Comparison of ENCODE assay signal across 19 cellular contexts in genomic region chr13:101267656-101268055, GRCh38.
DNase-seq lines count a peak whose midpoint lies in the region; ATAC-seq and TF ChIP-seq lines count a peak whose summit lies in the region.
"Had no signal": no experiment of that assay in that cellular context is flagged by ENCODE, and none has a peak within 500 bp of the region (broad histone marks: within the 10 kb centered on the region; RNA-seq: fewer than 3 reads in every experiment).

No MANE protein-coding gene starts in this region.

- POLR2A ChIA-PET in MCF 10A (lab: Yijun Ruan, JAX) = interaction anchor here (1.1 kb wide), 1 partner anchor 16 kb away, joined by 3 read pairs; no protein-coding TSS in a partner anchor

- no TSS peak for BruUV-seq in mammary epithelial cell (replicated peaks; lab: Mats Ljungman, UMichigan)
- no TSS peak for BruUV-seq in MCF 10A (replicated peaks; lab: Mats Ljungman, UMichigan)

- H3K4me2 ChIP-seq in mammary epithelial cell (ENCODE audit: insufficient read depth, low read depth, low read length) = no peak overlapping the region

- no peaks in the 10 kb centered on the region for H3K36me3 ChIP-seq in mammary epithelial cell (ENCODE audit: insufficient read depth, low read length)
- H3K36me3 ChIP-seq in thyroid gland = no peaks in the 10 kb centered on the region
- H3K36me3 ChIP-seq: tibial artery had no signal

- H3K27me3 Mint-ChIP-seq in MCF 10A (ENCODE audit: insufficient read depth, unreplicated experiment) = no peaks in the 10 kb centered on the region
- H3K27me3 Mint-ChIP-seq: activated CD4-positive, alpha-beta T cell treated with anti-CD3 and anti-CD28 coated beads, Interleukin-2, amount 10 ng/mL, durations not matched to agents 7 days and 5 days; activated naive CD8-positive, alpha-beta T cell; CD8-positive, alpha-beta memory T cell; dendritic cell treated with granulocyte-macrophage colony-stimulating factor and Interleukin-4, amounts not matched to agents 40 ng/mL and 50 ng/mL, for 4 days; progenitor cell of endocrine pancreas had no signal

- TF ChIP-seq POLR2A in thyroid gland (IDR thresholded peaks at IDR 0.05) = no peak

- no peak overlapping the region for H2AFZ ChIP-seq in mammary epithelial cell (ENCODE audit: low read depth, low read length)

- H3K27me3 ChIP-seq in mammary epithelial cell (ENCODE audit: insufficient read depth, low read length) = no peaks in the 10 kb centered on the region
- no peaks in the 10 kb centered on the region for H3K27me3 ChIP-seq in thyroid gland
- H3K27me3 ChIP-seq: tibial artery had no signal

- H3K27ac ChIP-seq in mammary epithelial cell (ENCODE audit: insufficient read depth, low read depth, low read length) = no peak overlapping the region
- no peak overlapping the region for H3K27ac ChIP-seq in thyroid gland
- H3K27ac ChIP-seq: tibial artery had no signal

- no peak overlapping the region for H3K27ac Mint-ChIP-seq in MCF 10A (ENCODE audit: low read depth, unreplicated experiment)
- H3K27ac Mint-ChIP-seq: activated CD4-positive, alpha-beta T cell treated with anti-CD3 and anti-CD28 coated beads, Interleukin-2, amount 10 ng/mL, durations not matched to agents 7 days and 5 days; activated naive CD8-positive, alpha-beta T cell; CD8-positive, alpha-beta memory T cell; dendritic cell treated with granulocyte-macrophage colony-stimulating factor and Interleukin-4, amounts not matched to agents 40 ng/mL and 50 ng/mL, for 4 days; nephron; progenitor cell of endocrine pancreas had no signal

- no peaks in the 10 kb centered on the region for H3K9me3 Mint-ChIP-seq in MCF 10A (ENCODE audit: unreplicated experiment)
- H3K9me3 Mint-ChIP-seq: activated CD4-positive, alpha-beta T cell treated with anti-CD3 and anti-CD28 coated beads, Interleukin-2, amount 10 ng/mL, durations not matched to agents 7 days and 5 days; CD8-positive, alpha-beta memory T cell; dendritic cell treated with granulocyte-macrophage colony-stimulating factor and Interleukin-4, amounts not matched to agents 40 ng/mL and 50 ng/mL, for 4 days; nephron had no signal

- H3K4me1 ChIP-seq in mammary epithelial cell (ENCODE audit: insufficient read depth, low read length) (no peaks in the 10 kb centered on the region), thyroid gland (no peaks in the 10 kb centered on the region)
- H3K4me1 ChIP-seq: tibial artery had no signal

- intact Hi-C loops in mammary epithelial cell (cut with micrococcal nuclease) = no loop called here
- intact Hi-C loops in MCF 10A (cut with micrococcal nuclease) = no loop called here
- intact Hi-C loops in thyroid gland (cut with DNase I) = no loop called here

- H3K79me2 ChIP-seq in mammary epithelial cell (ENCODE audit: insufficient read depth, low read length) = no peaks in the 10 kb centered on the region

- WGBS in mammary epithelial cell (ENCODE audit: low coverage, missing lambda C conversion rate) = 96% methylated on average over 3 of the region's 5 CpGs
- 97% methylated on average over 4 to 5 of the region's 5 CpGs for WGBS in thyroid gland, 2 donors

- TF ChIP-seq CTCF in mammary epithelial cell (conservative IDR thresholded peaks at IDR 0.05 in 1 of 2, IDR thresholded peaks at IDR 0.05 in 1 of 2; ENCODE audit: extremely low read depth in 1 of 2, insufficient read depth in 1 of 2, low read depth in 1 of 2, low read length in 2 of 2) (no peak), MCF 10A (IDR thresholded peaks at IDR 0.05; ENCODE audit: unreplicated experiment) (no peak), thyroid gland (IDR thresholded peaks at IDR 0.05) (no peak)

- H3K4me3 ChIP-seq in mammary epithelial cell (replicated peaks in 1 of 3; ENCODE audit: insufficient read depth in 1 of 3, low read depth in 2 of 3, low read length in 3 of 3) (no peak overlapping the region), thyroid gland (replicated peaks in 1 of 3) (no peak overlapping the region)
- H3K4me3 ChIP-seq: tibial artery had no signal

- H3K36me3 Mint-ChIP-seq in MCF 10A (ENCODE audit: insufficient read depth, unreplicated experiment) = no peaks in the 10 kb centered on the region
- H3K36me3 Mint-ChIP-seq: activated naive CD8-positive, alpha-beta T cell; CD8-positive, alpha-beta memory T cell had no signal

- CTCF ChIA-PET in mammary epithelial cell (lab: Charles Lee; ENCODE audit: low non-redundant PET) = no interaction called here
- CTCF ChIA-PET in MCF 10A (lab: Yijun Ruan, JAX) = interaction anchor here (0.6 kb wide), 1 partner anchor 36 kb away, joined by 3 read pairs; no protein-coding TSS in a partner anchor

- no peaks in the 10 kb centered on the region for H3K4me1 Mint-ChIP-seq in MCF 10A (ENCODE audit: insufficient read depth, unreplicated experiment)
- H3K4me1 Mint-ChIP-seq: CD8-positive, alpha-beta memory T cell; nephron had no signal

- in situ Hi-C loops in mammary epithelial cell (cut with MboI; ENCODE audit: low sequenced_read_pairs in 2 of 2) = no loop called here

- no peak overlapping the region for H3K9ac ChIP-seq in mammary epithelial cell (ENCODE audit: insufficient read depth, low read length)

- dilution Hi-C loops in mammary epithelial cell (cut with HindIII; ENCODE audit: low sequenced_read_pairs) = no loop called here

- no peak overlapping the region for H3K4me3 Mint-ChIP-seq in MCF 10A (ENCODE audit: unreplicated experiment)
- H3K4me3 Mint-ChIP-seq: activated CD4-positive, alpha-beta T cell treated with anti-CD3 and anti-CD28 coated beads, Interleukin-2, amount 10 ng/mL, durations not matched to agents 7 days and 5 days; activated naive CD8-positive, alpha-beta T cell; CD8-positive, alpha-beta memory T cell; dendritic cell treated with granulocyte-macrophage colony-stimulating factor and Interleukin-4, amounts not matched to agents 40 ng/mL and 50 ng/mL, for 4 days; nephron had no signal

- no peaks in the 10 kb centered on the region for H4K20me1 ChIP-seq in mammary epithelial cell (ENCODE audit: insufficient read depth, low read length)

- ATAC-seq in HG03025 (IDR thresholded peaks at IDR 0.05; ENCODE audit: low FRiP score, unreplicated experiment) (no peak), HG02678 (IDR thresholded peaks at IDR 0.05; ENCODE audit: unreplicated experiment) (no peak)

- DNase-seq in mammary epithelial cell = peak; percentile 32
- DNase-seq in MCF 10A (ENCODE audit: unreplicated experiment) = no peak
- DNase-seq in RPMI7951 (ENCODE audit: low read depth) = peak; percentile 89
- DNase-seq in fibroblast of peridontal ligament (ENCODE audit: extremely low read depth) = peak; percentile 65
- DNase-seq in mesenteric fat pad (ENCODE audit: low spot score) = no peak
- DNase-seq in thyroid gland = no peak
- DNase-seq: activated CD4-positive, alpha-beta T cell treated with anti-CD3 and anti-CD28 coated beads, Interleukin-2, amount 10 ng/mL, durations not matched to agents 7 days and 5 days; CD8-positive, alpha-beta memory T cell; DND-41; MV-4-11; NCI-H2081 treated with DMSO at 0.1 percent for 48 hours; NCI-H524 treated with DMSO at 0.1 percent for 48 hours; tibial artery had no signal

- H3K9me3 ChIP-seq in mammary epithelial cell (replicated peaks; ENCODE audit: insufficient read depth, low read length) (no peaks in the 10 kb centered on the region), thyroid gland (no peaks in the 10 kb centered on the region)
- H3K9me3 ChIP-seq: tibial artery had no signal

Comparison
In these comparisons a context has a peak if more than half of its experiments do, and no peak if none do; other contexts are left out.
1. DNase-seq: peak in mammary epithelial cell (single experiment), RPMI7951 (single experiment) and fibroblast of peridontal ligament (single experiment); none in MCF 10A (single experiment), mesenteric fat pad (single experiment) and thyroid gland (0 of 2).